ENCODE assay signal across 8 cellular contexts in genomic region chr11:45180888-45181594, GRCh38. TPM values are rescaled to one million over a fixed set of nuclear protein-coding genes. Genes with fewer than 3 reads are reported as not detected.
DNase-seq lines count a peak whose midpoint lies in the region; ATAC-seq lines count a peak whose summit lies in the region.

No MANE protein-coding gene starts in this region.

- intact Hi-C loops in right cardiac atrium (cut with DNase I) (loop anchor here in 1 of 4 donors (5.0 kb wide), 1 partner anchor 34 kb away; the partner anchor contains the start of gene PRDM11), sciatic nerve (cut with DNase I) (no loop called here)

- peaks cover 26% of the 10 kb centered on the region for H3K36me3 ChIP-seq in NT2/D1 (ENCODE audit: insufficient read depth, insufficient read length, low read length)

- peaks cover 13% of the 10 kb centered on the region for H3K27me3 Mint-ChIP-seq in activated naive CD8-positive, alpha-beta T cell treated with anti-CD3 and anti-CD28 coated beads, Interleukin-2, amount 50 U/mL, for 24 hours

- no peak overlapping the region for H3K27ac Mint-ChIP-seq in activated naive CD8-positive, alpha-beta T cell treated with anti-CD3 and anti-CD28 coated beads, Interleukin-2, amount 50 U/mL, for 24 hours

- peaks cover 2% of the 10 kb centered on the region for H3K36me3 Mint-ChIP-seq in activated naive CD8-positive, alpha-beta T cell treated with anti-CD3 and anti-CD28 coated beads, Interleukin-2, amount 50 U/mL, for 24 hours (ENCODE audit: low read depth)

- H3K9me3 ChIP-seq in NT2/D1 (ENCODE audit: insufficient read depth, low read length) (no peaks in the 10 kb centered on the region), right cardiac atrium (ENCODE audit: control insufficient read depth, low read length) (no peaks in the 10 kb centered on the region)

- H3K4me1 ChIP-seq in NT2/D1 (ENCODE audit: insufficient read depth, insufficient read length) (peaks cover 23% of the 10 kb centered on the region), right cardiac atrium (ENCODE audit: control insufficient read depth, insufficient read depth, low read length) (peaks cover 11% of the 10 kb centered on the region)

- peak overlapping the region; percentile 71 for H3K27ac ChIP-seq in right cardiac atrium (ENCODE audit: low read length)

- peak; percentile 32 for ATAC-seq in GM19351 (IDR thresholded peaks at IDR 0.05; ENCODE audit: unreplicated experiment)
- ATAC-seq in activated naive CD8-positive, alpha-beta T cell treated with anti-CD3 and anti-CD28 coated beads, Interleukin-2, amount 50 U/mL, for 24 hours: peak; percentile 89
- peak; percentile 84 to 91 for ATAC-seq in right cardiac atrium
- peak; percentile 78 for ATAC-seq in sciatic nerve
- no peak for ATAC-seq in GM21619 (IDR thresholded peaks at IDR 0.05; ENCODE audit: unreplicated experiment)
- no peak for ATAC-seq in HG03039 (IDR thresholded peaks at IDR 0.05; ENCODE audit: unreplicated experiment)
- no peak for ATAC-seq in HG02763 (IDR thresholded peaks at IDR 0.05; ENCODE audit: unreplicated experiment)

- H3K9me3 Mint-ChIP-seq in activated naive CD8-positive, alpha-beta T cell treated with anti-CD3 and anti-CD28 coated beads, Interleukin-2, amount 50 U/mL, for 24 hours: no peaks in the 10 kb centered on the region

- H3K9ac ChIP-seq in NT2/D1 (ENCODE audit: insufficient read length, low read depth): peak overlapping the region; percentile 84

- DNase-seq in NT2/D1 (ENCODE audit: low read depth, low spot score) (no peak), right cardiac atrium (peak; percentile 84 to 88 (median 88)), sciatic nerve (ENCODE audit: low spot score) (peak; percentile 82)
- peak; percentile 69 for DNase-seq in activated naive CD8-positive, alpha-beta T cell treated with anti-CD3 and anti-CD28 coated beads, Interleukin-2, amount 50 U/mL, for 24 hours

- H3K27me3 ChIP-seq in NT2/D1 (ENCODE audit: insufficient read depth, insufficient read length) (peaks cover 27% of the 10 kb centered on the region), right cardiac atrium (ENCODE audit: control insufficient read depth, insufficient read depth) (no peaks in the 10 kb centered on the region)

- 6% methylated on average over 42 of the region's 42 CpGs for WGBS in right cardiac atrium

- peaks cover 13% of the 10 kb centered on the region for H3K4me1 Mint-ChIP-seq in activated naive CD8-positive, alpha-beta T cell treated with anti-CD3 and anti-CD28 coated beads, Interleukin-2, amount 50 U/mL, for 24 hours

- H3K4me3 ChIP-seq in NT2/D1 (ENCODE audit: insufficient read length, low read depth) (peak overlapping the region; percentile 31), right cardiac atrium (ENCODE audit: low read length) (peak overlapping the region; percentile 77)

- H3K4me3 Mint-ChIP-seq in activated naive CD8-positive, alpha-beta T cell treated with anti-CD3 and anti-CD28 coated beads, Interleukin-2, amount 50 U/mL, for 24 hours: peak overlapping the region; percentile 10

RNA-seq across cellular contexts. Expression of gene PRDM11, which starts 34.6 kb away (rescaled TPM):
- 10 to 100 TPM; 27.5 to 33.9 (median 29.9) TPM for total RNA-seq in right cardiac atrium
- polyA plus RNA-seq in right cardiac atrium: 9.5 TPM
- total RNA-seq in sciatic nerve: 21.6 TPM

Comparison
In these comparisons a context has a peak if more than half of its experiments do, and no peak if none do; other contexts are left out.
1. ATAC-seq: peak in GM19351 (single experiment), activated naive CD8-positive, alpha-beta T cell treated with anti-CD3 and anti-CD28 coated beads, Interleukin-2, amount 50 U/mL, for 24 hours (single experiment), right cardiac atrium (2 of 2) and sciatic nerve (single experiment); none in GM21619 (single experiment), HG03039 (single experiment) and HG02763 (single experiment).